ENCODE assay signal across 9 cellular contexts in the genomic region with DNA sequence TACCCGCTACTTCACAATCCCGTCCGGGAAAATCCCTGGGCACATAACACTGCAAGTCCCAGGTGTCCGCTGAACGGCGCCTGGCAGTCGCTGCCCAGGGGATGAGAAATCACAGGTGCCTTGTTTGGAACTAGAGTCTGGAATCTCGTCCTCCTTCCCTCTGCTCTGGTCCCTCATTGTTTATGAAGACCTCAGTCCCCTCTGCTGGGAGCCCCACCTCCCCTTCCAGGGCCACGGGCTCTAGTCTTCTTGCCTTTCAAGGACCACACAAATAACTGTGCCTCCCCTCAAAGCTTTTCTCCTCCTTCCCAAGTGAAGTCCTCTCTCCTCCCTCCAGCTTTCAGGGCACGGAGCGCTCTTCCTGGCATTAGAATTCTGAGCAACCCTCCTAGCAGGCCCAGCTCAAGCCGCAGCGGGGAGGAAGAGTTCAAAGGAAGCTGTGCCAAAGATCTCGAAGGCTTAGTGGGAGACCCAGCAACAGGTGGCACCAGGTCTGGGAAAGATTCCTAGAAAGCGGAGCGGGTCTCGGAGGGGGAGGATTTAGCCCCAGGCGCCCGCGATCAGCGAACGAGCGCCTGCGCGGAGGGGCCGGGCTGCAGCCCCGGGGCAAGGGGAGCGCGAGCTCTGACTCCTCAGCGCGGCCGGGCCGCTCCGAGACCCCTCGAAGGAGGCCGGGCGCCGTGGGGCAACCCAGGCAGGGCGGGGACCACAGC. TPM values are rescaled to one million over a fixed set of nuclear protein-coding genes. Genes with fewer than 3 reads are reported as not detected.
DNase-seq lines count a peak whose midpoint lies in the region; ATAC-seq and TF ChIP-seq lines count a peak whose summit lies in the region.
"Not testable (repeated sequence)": the region's sequence is repeated elsewhere in the genome, so short reads cannot be mapped to it uniquely, and the experiment has no call there.
"Had no signal": no experiment of that assay in that cellular context is flagged by ENCODE, and none has a peak within 500 bp of the region (broad histone marks: within the 10 kb centered on the region; RNA-seq: fewer than 3 reads in every experiment).

No MANE protein-coding gene starts in this region.

- 10% methylated on average over 39 of the region's 39 CpGs for WGBS in thymus

- H3K36me3 ChIP-seq in HCT116 (ENCODE audit: control insufficient read depth in 1 of 2, insufficient read depth in 2 of 2, low read length in 2 of 2); KOPT-K1 (ENCODE audit: insufficient read depth, low read length); left ventricle myocardium inferior; thymus (ENCODE audit: control insufficient read depth, insufficient read depth): not testable (repeated sequence)

- POLR2A ChIA-PET in HCT116 (lab: Charles Lee): interaction anchor here (0.7 kb wide), 1 partner anchor 54 kb away, joined by 3 read pairs; no protein-coding TSS in a partner anchor

- peaks cover 29% of the 10 kb centered on the region for H3K4me1 Mint-ChIP-seq in T-helper 1 cell treated with Interleukin-12 subunit alpha and Interleukin-12 subunit beta and Interleukin-4 antibody, amounts not matched to agents 30 μg/mL and 1 μg/mL, for 36 hours (ENCODE audit: low read depth)

- not testable (repeated sequence) for H3K27me3 ChIP-seq in HCT116 (ENCODE audit: insufficient read depth, low read length); left ventricle myocardium inferior (ENCODE audit: low read depth); thymus (ENCODE audit: control insufficient read depth, insufficient read depth)

- peak overlapping the region; percentile 93 for H3K27ac Mint-ChIP-seq in T-helper 1 cell treated with Interleukin-12 subunit alpha and Interleukin-12 subunit beta and Interleukin-4 antibody, amounts not matched to agents 30 μg/mL and 1 μg/mL, for 36 hours

- not testable (repeated sequence) for TF ChIP-seq RAD21 in HCT116 (IDR thresholded peaks at IDR 0.05; ENCODE audit: low read depth)

- not testable (repeated sequence) for H3K9me3 ChIP-seq in HCT116 (ENCODE audit: control insufficient read depth in 1 of 2, insufficient read depth in 1 of 2, low read depth in 1 of 2, low read length in 2 of 2); KOPT-K1 (ENCODE audit: insufficient read depth, low read length, poor library complexity, severe bottlenecking); left ventricle myocardium inferior (replicated peaks); thymus (ENCODE audit: control insufficient read depth)

- DNase-seq in G401 (ENCODE audit: low spot score) (peak; percentile 61), astrocyte of the spinal cord (ENCODE audit: low read depth, low spot score) (peak; percentile 27), left ventricle myocardium inferior (peak; percentile 28), nucleus accumbens (lab: John Stamatoyannopoulos, UW) (peak in 34 of 56 donors; percentile 18 to 74 (median 49))
- DNase-seq in HCT116 (ENCODE audit: low read depth, low spot score): not testable (repeated sequence)

- H3K9me2 ChIP-seq in HCT116 (ENCODE audit: insufficient read depth): not testable (repeated sequence)

- TSS peak; percentile 69 for BruUV-seq in HCT116 (replicated peaks; lab: Mats Ljungman, UMichigan)

- H3K4me1 ChIP-seq in HCT116 (ENCODE audit: control insufficient read depth in 1 of 2, insufficient read depth in 2 of 2, low read length in 2 of 2) (peaks cover 3 to 26% of the 10 kb centered on the region in 2 experiments; a peak in 3 of 4 replicates), left ventricle myocardium inferior (peaks cover 49% of the 10 kb centered on the region)
- not testable (repeated sequence) for H3K4me1 ChIP-seq in thymus (ENCODE audit: control insufficient read depth, insufficient read depth, low read length)

- RAD21 ChIA-PET in HCT116 (lab: Charles Lee; ENCODE audit: low non-redundant PET in 1 of 2, low total read pairs in 2 of 2, uncharacterized antibody in 2 of 2, unreplicated experiment in 2 of 2): interaction anchor here in 1 of 2 experiments (0.6 kb wide), 1 partner anchor 103 kb away, joined by 3 read pairs; the partner anchor contains the start of gene GABARAPL2

- H3K27me3 Mint-ChIP-seq in T-helper 1 cell treated with Interleukin-12 subunit alpha and Interleukin-12 subunit beta and Interleukin-4 antibody, amounts not matched to agents 30 μg/mL and 1 μg/mL, for 36 hours (ENCODE audit: low read depth): not testable (repeated sequence)

- peak; percentile 26 for ATAC-seq in HCT116

- CTCF ChIA-PET in HCT116 (lab: Charles Lee): interaction anchor here (0.5 to 4.3 kb wide), 4 partner anchors 54 to 264 kb away, joined by 4 to 21 read pairs (median 4); no protein-coding TSS in a partner anchor

- peaks cover 55% of the 10 kb centered on the region for H3K79me2 ChIP-seq in HCT116 (ENCODE audit: insufficient read depth, low read length)

- H3K9me3 Mint-ChIP-seq in T-helper 1 cell treated with Interleukin-12 subunit alpha and Interleukin-12 subunit beta and Interleukin-4 antibody, amounts not matched to agents 30 μg/mL and 1 μg/mL, for 36 hours: not testable (repeated sequence)

- H3K4me3 Mint-ChIP-seq in T-helper 1 cell treated with Interleukin-12 subunit alpha and Interleukin-12 subunit beta and Interleukin-4 antibody, amounts not matched to agents 30 μg/mL and 1 μg/mL, for 36 hours: peak overlapping the region; percentile 93

- TF ChIP-seq CTCF in HCT116 (IDR thresholded peaks at IDR 0.05 in 2 of 3, conservative IDR thresholded peaks at IDR 0.05 in 1 of 3; ENCODE audit: borderline replicate concordance in 1 of 3, insufficient read depth in 1 of 3, low read depth in 2 of 3, low read length in 2 of 3); astrocyte of the spinal cord (IDR thresholded peaks at IDR 0.05; ENCODE audit: low read depth, low read length); left ventricle myocardium inferior (IDR thresholded peaks at IDR 0.05; ENCODE audit: borderline replicate concordance): not testable (repeated sequence)

- H3K27ac ChIP-seq in HCT116 (ENCODE audit: low read depth, low read length) (peak overlapping the region; percentile 94), KOPT-K1 (ENCODE audit: low read depth, low read length, poor library complexity, severe bottlenecking) (peak overlapping the region; percentile 83), left ventricle myocardium inferior (replicated peaks) (peak overlapping the region; percentile 99), thymus (ENCODE audit: low read depth) (peak overlapping the region; percentile 99)

- peaks cover 13% of the 10 kb centered on the region for H3K36me3 Mint-ChIP-seq in T-helper 1 cell treated with Interleukin-12 subunit alpha and Interleukin-12 subunit beta and Interleukin-4 antibody, amounts not matched to agents 30 μg/mL and 1 μg/mL, for 36 hours (ENCODE audit: low read depth)

- H2AFZ ChIP-seq in HCT116 (ENCODE audit: low read depth, low read length, poor library complexity, severe bottlenecking): not testable (repeated sequence)

- not testable (repeated sequence) for TF ChIP-seq POLR2A in HCT116 (IDR thresholded peaks at IDR 0.05; ENCODE audit: borderline replicate concordance, extremely low read depth, insufficient read depth, insufficient read length)

- intact Hi-C loops in HCT116 (cut with micrococcal nuclease): loop anchor here (1.0 to 2.0 kb wide), 2 partner anchors 87 to 264 kb away; no protein-coding TSS in a partner anchor
- intact Hi-C loops in left ventricle myocardium inferior (cut with micrococcal nuclease): not testable (repeated sequence)

- peak overlapping the region; percentile 87 for H3K9ac ChIP-seq in HCT116 (ENCODE audit: low read length)

- H4K20me1 ChIP-seq in HCT116 (ENCODE audit: insufficient read depth): not testable (repeated sequence)

- in situ Hi-C loops in G401 (cut with HindIII; ENCODE audit: low sequenced_read_pairs); astrocyte of the spinal cord (cut with HindIII; ENCODE audit: low sequenced_read_pairs): not testable (repeated sequence)

- peak overlapping the region; percentile 78 to 92 for H3K4me3 ChIP-seq in HCT116 (replicated peaks in 1 of 2; ENCODE audit: low read depth in 1 of 2, low read length in 2 of 2)
- peak overlapping the region; percentile 73 for H3K4me3 ChIP-seq in astrocyte of the spinal cord (ENCODE audit: low read depth, low read length)
- H3K4me3 ChIP-seq in left ventricle myocardium inferior: peak overlapping the region; percentile 96
- peak overlapping the region; percentile 90 for H3K4me3 ChIP-seq in thymus (ENCODE audit: low read length)

- peak overlapping the region; percentile 90 for H3K4me2 ChIP-seq in HCT116 (ENCODE audit: low read length)

RNA-seq across cellular contexts. Expression of gene TMEM170A, which starts 0.9 kb away (rescaled TPM):
- total RNA-seq in G401 (2014; rRNA removed; shearing (Covaris generic)): 33.0 and 47.7 TPM in 2 replicates
- total RNA-seq in HCT116 (2021; ENCODE audit: unreplicated experiment) (34.5 TPM), left ventricle myocardium inferior (10.3 TPM)
- polyA plus RNA-seq in HCT116 (2012): 14.8 and 15.4 TPM in 2 replicates
- polyA plus RNA-seq in thymus: 11.1 TPM

RNA-seq across cellular contexts. Expression of gene CFDP1, which starts 30.3 kb away (rescaled TPM):
- total RNA-seq in G401 (2014; rRNA removed; shearing (Covaris generic)): 58.3 and 63.1 TPM in 2 replicates
- total RNA-seq in HCT116 (2021; ENCODE audit: unreplicated experiment) (45.3 TPM), left ventricle myocardium inferior (24.9 TPM)
- 40.9 and 53.4 TPM in 2 replicates for polyA plus RNA-seq in HCT116 (2012)
- polyA plus RNA-seq in thymus: 78.5 TPM

RNA-seq across cellular contexts. Expression of gene CHST6, which starts 31.7 kb away (rescaled TPM):
- total RNA-seq in G401 (2014; rRNA removed; shearing (Covaris generic)): 0.31 TPM in 1 of 2 replicates, not detected in the other
- 17.9 TPM for total RNA-seq in HCT116 (2021; ENCODE audit: unreplicated experiment)
- polyA plus RNA-seq in HCT116 (2012): 13.2 and 13.4 TPM in 2 replicates
- 1.4 TPM for total RNA-seq in left ventricle myocardium inferior
- 0.87 TPM for polyA plus RNA-seq in thymus
- total RNA-seq: T-helper 2 cell treated with Interferon-gamma antibody and Interleukin-4, amounts not matched to agents 100 ng/mL and 5 ng/mL, for 36 hours had no signal
